In genomic region chr12:124625867-124626675, GRCh38 we compare ENCODE assay signal across 8 cellular contexts. TPM values are rescaled to one million over a fixed set of nuclear protein-coding genes. Genes with fewer than 3 reads are reported as not detected.
DNase-seq lines count a peak whose midpoint lies in the region; ATAC-seq, FAIRE-seq and TF ChIP-seq lines count a peak whose summit lies in the region.

No MANE protein-coding gene starts in this region.

- no peak for FAIRE-seq in pancreas (lab: Jason Lieb, UNC)

- H3K9me3 ChIP-seq in pancreas: no peaks in the 10 kb centered on the region

- H3K4me3 ChIP-seq in fibroblast of mammary gland (ENCODE audit: control insufficient read depth, low read depth, low read length) (no peak overlapping the region), pancreas (no peak overlapping the region)

- H3K4me1 ChIP-seq in pancreas: peaks cover 0 to 5% (median 0%) of the 10 kb centered on the region in 3 donors

- TF ChIP-seq CTCF in fibroblast of mammary gland (conservative IDR thresholded peaks at IDR 0.05; ENCODE audit: control insufficient read depth, insufficient read depth, low read depth, low read length): no peak
- no peak for TF ChIP-seq CTCF in pancreas (IDR thresholded peaks at IDR 0.05)

- 72 to 82% methylated on average over 15 of the region's 15 CpGs for WGBS in pancreas, 2 donors

- DNase-seq in EH (ENCODE audit: low read depth): peak; percentile 76
- peak; percentile 89 for DNase-seq in fibroblast of mammary gland (ENCODE audit: low read depth)
- peak in 4 of 6 donors; percentile 30 to 50 (median 36) for DNase-seq in pancreas
- DNase-seq in activated gamma-delta T cell treated with Interleukin-2 at 50 U/mL for 16 hours: no peak
- no peak for DNase-seq in NCI-H524 (lab: John Stamatoyannopoulos, UW)

- no peaks in the 10 kb centered on the region for H3K27me3 ChIP-seq in pancreas

- peak; percentile 84 for ATAC-seq in SK-N-SH treated with all-trans-retinoic acid at 6 μM for 48 hours
- ATAC-seq in pancreas: peak; percentile 12 to 83 (median 76)
- no peak for ATAC-seq in GM19023 (IDR thresholded peaks at IDR 0.05; ENCODE audit: unreplicated experiment)
- no peak for ATAC-seq in HG03175 (IDR thresholded peaks at IDR 0.05; ENCODE audit: unreplicated experiment)

- no peaks in the 10 kb centered on the region for H3K36me3 ChIP-seq in pancreas

- intact Hi-C loops in pancreas (cut with DNase I): no loop called here

- peak overlapping the region in 1 of 4 donors; percentile 44 for H3K27ac ChIP-seq in pancreas

TF ChIP-seq in SK-N-SH treated with all-trans-retinoic acid at 6 μM for 48 hours, 23 proteins besides CTCF, POLR2A, EP300 and RAD21:
- TF ChIP-seq CSDC2 (CRISPR knock-in tag; IDR thresholded peaks at IDR 0.05) (no peak), ZNF565 (CRISPR knock-in tag; conservative IDR thresholded peaks at IDR 0.05; ENCODE audit: low read depth) (no peak), TSHZ2 (CRISPR knock-in tag; IDR thresholded peaks at IDR 0.05) (no peak), TOX (CRISPR knock-in tag; IDR thresholded peaks at IDR 0.05; ENCODE audit: borderline replicate concordance) (no peak), ZNF8 (CRISPR knock-in tag; IDR thresholded peaks at IDR 0.05) (no peak), ZC3H10 (CRISPR knock-in tag; IDR thresholded peaks at IDR 0.05) (no peak), ZFP3 (CRISPR knock-in tag; IDR thresholded peaks at IDR 0.05) (no peak), OSR1 (CRISPR knock-in tag; IDR thresholded peaks at IDR 0.05) (no peak), GLIS3 (CRISPR knock-in tag; IDR thresholded peaks at IDR 0.05) (no peak), ZNF70 (CRISPR knock-in tag; IDR thresholded peaks at IDR 0.05) (no peak), ARNTL (CRISPR knock-in tag; IDR thresholded peaks at IDR 0.05; ENCODE audit: borderline replicate concordance, low read depth) (no peak), POU6F1 (CRISPR knock-in tag; IDR thresholded peaks at IDR 0.05; ENCODE audit: borderline replicate concordance, low read depth) (no peak), RARB (CRISPR knock-in tag; IDR thresholded peaks at IDR 0.05) (no peak), BACH2 (CRISPR knock-in tag; IDR thresholded peaks at IDR 0.05; ENCODE audit: borderline replicate concordance) (no peak), CREB5 (CRISPR knock-in tag; IDR thresholded peaks at IDR 0.05; ENCODE audit: low read depth) (no peak), ZFP30 (CRISPR knock-in tag; IDR thresholded peaks at IDR 0.05) (no peak), ESRRG (CRISPR knock-in tag; IDR thresholded peaks at IDR 0.05) (no peak), TCF4 (CRISPR knock-in tag; IDR thresholded peaks at IDR 0.05; ENCODE audit: borderline replicate concordance) (no peak)

RNA-seq across cellular contexts. Expression of gene NCOR2, which starts 58.7 kb away (rescaled TPM):
- 100 to 1,000 TPM in 3 of 6 donors, 10 to 100 TPM in 3; 97.7 to 148 (median 101) TPM for total RNA-seq in pancreas
- 10 to 100 TPM; 49.6 to 91.6 TPM for polyA plus RNA-seq in pancreas

Comparison
In these comparisons a context has a peak if more than half of its experiments do, and no peak if none do; other contexts are left out.
1. DNase-seq: peak in EH (single experiment), fibroblast of mammary gland (single experiment) and pancreas (4 of 6); none in activated gamma-delta T cell treated with Interleukin-2 at 50 U/mL for 16 hours (single experiment) and NCI-H524 (0 of 2).
2. ATAC-seq: peak in SK-N-SH treated with all-trans-retinoic acid at 6 μM for 48 hours (single experiment) and pancreas (4 of 4); none in GM19023 (single experiment) and HG03175 (single experiment).